In the genomic region with DNA sequence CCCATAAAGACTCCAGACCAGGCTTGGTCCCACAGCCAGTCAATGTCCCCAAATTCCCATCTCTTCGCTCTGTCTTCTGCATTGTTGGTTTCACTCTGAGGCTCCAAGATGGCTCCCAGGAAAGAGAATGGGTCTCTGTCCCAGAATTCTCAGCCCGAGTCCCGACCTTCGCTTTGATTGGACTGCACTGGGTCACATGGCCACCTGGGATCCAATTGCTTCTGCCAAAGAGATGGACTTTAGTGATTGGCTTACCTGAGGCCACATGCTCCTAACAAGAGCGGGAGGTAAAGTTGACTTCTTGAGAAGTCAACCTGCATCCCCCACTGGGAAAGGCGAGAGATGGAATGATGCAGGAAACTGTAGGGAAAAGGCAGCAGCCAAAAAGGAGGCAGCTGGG, we compare ENCODE assay signal across 17 cellular contexts.
DNase-seq lines count a peak whose midpoint lies in the region; ATAC-seq, FAIRE-seq and TF ChIP-seq lines count a peak whose summit lies in the region.
"Had no signal": no experiment of that assay in that cellular context is flagged by ENCODE, and none has a peak within 500 bp of the region (broad histone marks: within the 10 kb centered on the region; RNA-seq: fewer than 3 reads in every experiment).

No MANE protein-coding gene starts in this region.

- H3K4me2 ChIP-seq in BLaER1 (peak overlapping the region; percentile 79), K562 (ENCODE audit: insufficient read depth, low read length) (no peak overlapping the region), hepatocyte (no peak overlapping the region)

- no peak for TF ChIP-seq RAD21 in K562 (CRISPR knock-in tag; conservative IDR thresholded peaks at IDR 0.05 in 1 of 2, IDR thresholded peaks at IDR 0.05 in 1 of 2)

- no peaks in the 10 kb centered on the region for H3K9me2 ChIP-seq in hepatocyte (replicated peaks; ENCODE audit: insufficient read depth)

- no peaks in the 10 kb centered on the region for H3K79me2 ChIP-seq in K562 (ENCODE audit: control insufficient read depth, insufficient read depth, low read length)
- H3K79me2 ChIP-seq in hepatocyte: no peaks in the 10 kb centered on the region

- no peak for ATAC-seq in K562
- ATAC-seq in GM18519 (IDR thresholded peaks at IDR 0.05; ENCODE audit: low FRiP score, unreplicated experiment): no peak
- ATAC-seq: HCT116 had no signal

- TF ChIP-seq CTCF in K562 (IDR thresholded peaks at IDR 0.05 in 2 of 3, conservative IDR thresholded peaks at IDR 0.05 in 1 of 3; ENCODE audit: insufficient read depth in 2 of 3, low read depth in 1 of 3, low read length in 3 of 3) (no peak), sigmoid colon (IDR thresholded peaks at IDR 0.05) (no peak), hepatocyte (IDR thresholded peaks at IDR 0.05; ENCODE audit: poor library complexity) (no peak), uterus (IDR thresholded peaks at IDR 0.05) (no peak)

- POLR2A ChIA-PET in K562 (lab: Yijun Ruan, JAX): no interaction called here

- no peak overlapping the region for H2AFZ ChIP-seq in K562 (ENCODE audit: low read depth, low read length)
- H2AFZ ChIP-seq in hepatocyte: no peak overlapping the region

- no peaks in the 10 kb centered on the region for H3K27me3 ChIP-seq in BLaER1
- peaks cover 2 to 35% of the 10 kb centered on the region in 2 experiments; a peak in 3 of 5 replicates for H3K27me3 ChIP-seq in K562 (ENCODE audit: control insufficient read depth in 2 of 2, insufficient read depth in 2 of 2, low read length in 2 of 2)
- no peaks in the 10 kb centered on the region for H3K27me3 ChIP-seq in sigmoid colon
- H3K27me3 ChIP-seq in hepatocyte: no peaks in the 10 kb centered on the region
- no peaks in the 10 kb centered on the region for H3K27me3 ChIP-seq in uterus
- H3K27me3 ChIP-seq: BE2C had no signal

- H4K20me1 ChIP-seq in BLaER1 (peaks cover 13% of the 10 kb centered on the region), K562 (replicated peaks; ENCODE audit: control insufficient read depth, insufficient read depth, low read length) (no peaks in the 10 kb centered on the region), hepatocyte (ENCODE audit: insufficient read depth, poor library complexity, severe bottlenecking) (no peaks in the 10 kb centered on the region)

- intact Hi-C loops in K562 (cut with micrococcal nuclease): no loop called here
- intact Hi-C loops in sigmoid colon (cut with DNase I): no loop called here
- intact Hi-C loops in uterus (cut with DNase I; ENCODE audit: low total_unique reads): no loop called here

- no peak overlapping the region for H3K9ac ChIP-seq in BLaER1
- H3K9ac ChIP-seq in K562 (ENCODE audit: insufficient read depth in 1 of 2, low read depth in 2 of 2, low read length in 2 of 2): no peak overlapping the region

- H3K4me3 ChIP-seq in BLaER1 (no peak overlapping the region), K562 (no peak overlapping the region), sigmoid colon (no peak overlapping the region), hepatocyte (no peak overlapping the region), uterus (no peak overlapping the region)

- CTCF ChIA-PET in K562 (lab: Yijun Ruan, JAX; ENCODE audit: low intra/inter-chr PET ratio): no interaction called here

- no peaks in the 10 kb centered on the region for H3K36me3 ChIP-seq in BLaER1
- H3K36me3 ChIP-seq in K562 (ENCODE audit: control insufficient read depth, insufficient read depth, low read length): no peaks in the 10 kb centered on the region
- H3K36me3 ChIP-seq in sigmoid colon: no peaks in the 10 kb centered on the region
- H3K36me3 ChIP-seq in hepatocyte (replicated peaks; ENCODE audit: insufficient read depth, low read depth): no peaks in the 10 kb centered on the region
- no peaks in the 10 kb centered on the region for H3K36me3 ChIP-seq in uterus
- H3K36me3 ChIP-seq: BE2C had no signal

- DNase-seq in HTR-8/SVneo (ENCODE audit: insufficient read length, low spot score) (no peak), K562 (ENCODE audit: extremely low read depth in 1 of 4, low spot score in 3 of 4) (no peak), sigmoid colon (peak; percentile 20), hepatocyte (ENCODE audit: low spot score) (no peak), uterus (no peak)
- DNase-seq: BE2C; Caco-2; CD8-positive, alpha-beta memory T cell; DND-41; GDM1; IMR-90 had no signal

- H3K9me3 ChIP-seq in BLaER1: 0 out of 2 replicates have a peak, but pooled peaks cover 5% of the 10 kb centered on the region
- no peaks in the 10 kb centered on the region for H3K9me3 ChIP-seq in K562 (replicated peaks; ENCODE audit: control insufficient read depth, insufficient read depth, low read depth, low read length)
- no peaks in the 10 kb centered on the region for H3K9me3 ChIP-seq in sigmoid colon
- no peaks in the 10 kb centered on the region for H3K9me3 ChIP-seq in hepatocyte (ENCODE audit: low read depth)
- no peaks in the 10 kb centered on the region for H3K9me3 ChIP-seq in uterus
- H3K9me3 ChIP-seq: BE2C had no signal

- TF ChIP-seq POLR2A in K562 (conservative IDR thresholded peaks at IDR 0.05) (no peak), sigmoid colon (IDR thresholded peaks at IDR 0.05) (no peak), uterus (IDR thresholded peaks at IDR 0.05) (no peak)

- no TSS peak for BruUV-seq in K562 (replicated peaks; lab: Mats Ljungman, UMichigan)

- 1% methylated on average over 6 of the region's 6 CpGs for WGBS in K562 (ENCODE audit: insufficient coverage, low coverage, missing lambda C conversion rate)
- 96 to 97% methylated on average over 6 of the region's 6 CpGs for WGBS in sigmoid colon, 2 donors
- WGBS in hepatocyte (ENCODE audit: low lambda C conversion rate, missing lambda C conversion rate): 98% methylated on average over 6 of the region's 6 CpGs

- TF ChIP-seq EP300 in K562 (IDR thresholded peaks at IDR 0.05; ENCODE audit: low read length): no peak
- no peak for TF ChIP-seq EP300 in sigmoid colon (IDR thresholded peaks at IDR 0.05)

- FAIRE-seq in HTR-8/SVneo (lab: Jason Lieb, UNC) (peak; percentile 94), K562 (lab: Jason Lieb, UNC) (no peak)
- FAIRE-seq: A204.1, GM12892, H54 had no signal

- H3K4me1 ChIP-seq in BLaER1 (peaks cover 38% of the 10 kb centered on the region), K562 (replicated peaks in 1 of 2; ENCODE audit: control insufficient read depth in 2 of 2, insufficient read depth in 2 of 2, low read length in 2 of 2) (no peaks in the 10 kb centered on the region), sigmoid colon (peaks cover 0 to 20% (median 11%) of the 10 kb centered on the region in 4 donors), hepatocyte (ENCODE audit: insufficient read depth) (peaks cover 8% of the 10 kb centered on the region), uterus (no peaks in the 10 kb centered on the region)

- no peaks in the 10 kb centered on the region for H3K9me1 ChIP-seq in K562 (ENCODE audit: control insufficient read depth, insufficient read depth, low read length)

- in situ Hi-C loops in K562 (cut with MboI): no loop called here

- no peak overlapping the region for H3K27ac ChIP-seq in BLaER1
- H3K27ac ChIP-seq in K562 (ENCODE audit: extremely low read depth, low read depth, low read length): no peak overlapping the region
- no peak overlapping the region for H3K27ac ChIP-seq in sigmoid colon
- no peak overlapping the region for H3K27ac ChIP-seq in hepatocyte
- no peak overlapping the region for H3K27ac ChIP-seq in uterus

TF ChIP-seq in K562, 482 proteins besides CTCF, POLR2A, EP300 and RAD21 (continues in another document):
- TF ChIP-seq POLR3G (IDR thresholded peaks at IDR 0.05; ENCODE audit: extremely low read depth, insufficient read length, insufficient replicate concordance) (no peak), NR2C2 (CRISPR knock-in tag; IDR thresholded peaks at IDR 0.05) (no peak), NR2C2 (tag; IDR thresholded peaks at IDR 0.05) (no peak), SOX6 (IDR thresholded peaks at IDR 0.05) (no peak)
- TF ChIP-seq, protein P1, sequence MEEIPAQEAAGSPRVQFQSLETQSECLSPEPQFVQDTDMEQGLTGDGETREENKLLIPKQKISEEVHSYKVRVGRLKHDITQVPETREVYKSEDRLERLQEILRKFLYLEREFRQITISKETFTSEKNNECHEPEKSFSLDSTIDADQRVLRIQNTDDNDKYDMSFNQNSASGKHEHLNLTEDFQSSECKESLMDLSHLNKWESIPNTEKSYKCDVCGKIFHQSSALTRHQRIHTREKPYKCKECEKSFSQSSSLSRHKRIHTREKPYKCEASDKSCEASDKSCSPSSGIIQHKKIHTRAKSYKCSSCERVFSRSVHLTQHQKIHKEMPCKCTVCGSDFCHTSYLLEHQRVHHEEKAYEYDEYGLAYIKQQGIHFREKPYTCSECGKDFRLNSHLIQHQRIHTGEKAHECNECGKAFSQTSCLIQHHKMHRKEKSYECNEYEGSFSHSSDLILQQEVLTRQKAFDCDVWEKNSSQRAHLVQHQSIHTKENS (CRISPR knock-in tag; IDR thresholded peaks at IDR 0.05): no peak
- TF ChIP-seq, protein P2, sequence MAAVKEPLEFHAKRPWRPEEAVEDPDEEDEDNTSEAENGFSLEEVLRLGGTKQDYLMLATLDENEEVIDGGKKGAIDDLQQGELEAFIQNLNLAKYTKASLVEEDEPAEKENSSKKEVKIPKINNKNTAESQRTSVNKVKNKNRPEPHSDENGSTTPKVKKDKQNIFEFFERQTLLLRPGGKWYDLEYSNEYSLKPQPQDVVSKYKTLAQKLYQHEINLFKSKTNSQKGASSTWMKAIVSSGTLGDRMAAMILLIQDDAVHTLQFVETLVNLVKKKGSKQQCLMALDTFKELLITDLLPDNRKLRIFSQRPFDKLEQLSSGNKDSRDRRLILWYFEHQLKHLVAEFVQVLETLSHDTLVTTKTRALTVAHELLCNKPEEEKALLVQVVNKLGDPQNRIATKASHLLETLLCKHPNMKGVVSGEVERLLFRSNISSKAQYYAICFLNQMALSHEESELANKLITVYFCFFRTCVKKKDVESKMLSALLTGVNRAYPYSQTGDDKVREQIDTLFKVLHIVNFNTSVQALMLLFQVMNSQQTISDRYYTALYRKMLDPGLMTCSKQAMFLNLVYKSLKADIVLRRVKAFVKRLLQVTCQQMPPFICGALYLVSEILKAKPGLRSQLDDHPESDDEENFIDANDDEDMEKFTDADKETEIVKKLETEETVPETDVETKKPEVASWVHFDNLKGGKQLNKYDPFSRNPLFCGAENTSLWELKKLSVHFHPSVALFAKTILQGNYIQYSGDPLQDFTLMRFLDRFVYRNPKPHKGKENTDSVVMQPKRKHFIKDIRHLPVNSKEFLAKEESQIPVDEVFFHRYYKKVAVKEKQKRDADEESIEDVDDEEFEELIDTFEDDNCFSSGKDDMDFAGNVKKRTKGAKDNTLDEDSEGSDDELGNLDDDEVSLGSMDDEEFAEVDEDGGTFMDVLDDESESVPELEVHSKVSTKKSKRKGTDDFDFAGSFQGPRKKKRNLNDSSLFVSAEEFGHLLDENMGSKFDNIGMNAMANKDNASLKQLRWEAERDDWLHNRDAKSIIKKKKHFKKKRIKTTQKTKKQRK (IDR thresholded peaks at IDR 0.05; ENCODE audit: borderline replicate concordance, low read depth, low read length): no peak
